In genomic region chrX:103385283-103385830, GRCh38 we compare ENCODE assay signal across 7 cellular contexts. TPM values are rescaled to one million over a fixed set of nuclear protein-coding genes. Genes with fewer than 3 reads are reported as not detected.
"Had no signal": no experiment of that assay in that cellular context is flagged by ENCODE, and none has a peak within 500 bp of the region (broad histone marks: within the 10 kb centered on the region; RNA-seq: fewer than 3 reads in every experiment).

No MANE protein-coding gene starts in this region.

RNA-seq across cellular contexts. Expression of gene TCEAL7, which starts 55.3 kb away (rescaled TPM):
- total RNA-seq: activated CD4-positive, alpha-beta memory T cell treated with anti-CD3 and anti-CD28 coated beads, Interleukin-2, amount 10 ng/mL, durations not matched to agents 7 days and 5 days; activated CD8-positive, alpha-beta memory T cell treated with anti-CD3 and anti-CD28 coated beads, Interleukin-2, amount 10 ng/mL, durations not matched to agents 7 days and 5 days; ascending aorta; NCI-H460; RPMI7951; T-helper 1 cell treated with Interleukin-12 subunit alpha and Interleukin-12 subunit beta and Interleukin-4 antibody, amounts not matched to agents 30 ng/mL and 1 ng/mL, for 36 hours; T-helper 2 cell treated with Interferon-gamma antibody and Interleukin-4, amounts not matched to agents 100 ng/mL and 5 ng/mL, for 36 hours had no signal
